9 cellular contexts compared by ENCODE assay signal in the genomic region with DNA sequence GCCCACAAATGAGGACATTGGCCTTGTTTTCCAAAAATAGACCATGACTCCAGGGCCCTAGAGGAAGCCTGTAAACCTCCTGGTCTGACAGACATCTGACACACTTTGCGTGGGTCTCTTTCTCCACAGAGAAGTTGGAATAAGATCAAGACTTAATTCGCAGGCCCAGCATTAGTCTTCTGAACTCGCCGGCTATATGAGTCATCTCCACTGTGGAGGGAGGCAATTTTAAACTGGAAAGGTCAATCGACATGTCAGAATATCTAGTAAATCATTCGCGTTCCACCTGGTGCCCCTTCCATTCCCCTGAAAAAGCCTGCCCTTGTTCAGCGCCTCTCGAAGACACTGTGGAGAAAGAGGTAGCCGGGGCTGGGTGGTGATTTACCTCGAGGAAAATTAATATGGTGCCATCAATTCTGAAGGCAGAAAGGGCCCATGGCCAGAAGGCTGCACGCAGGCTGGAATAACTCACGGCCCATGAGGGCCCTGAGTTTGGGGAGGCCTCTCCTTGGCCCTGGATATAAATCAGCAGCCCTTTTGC.
A peak's percentile ranks its signal among the peaks of the same experiment; 100 is the strongest.
DNase-seq lines count a peak whose midpoint lies in the region; ATAC-seq and TF ChIP-seq lines count a peak whose summit lies in the region.
"Had no signal": no experiment of that assay in that cellular context is flagged by ENCODE, and none has a peak within 500 bp of the region (broad histone marks: within the 10 kb centered on the region; RNA-seq: fewer than 3 reads in every experiment).

No MANE protein-coding gene starts in this region.

- H3K4me3 Mint-ChIP-seq in activated CD4-positive, alpha-beta T cell treated with anti-CD3 and anti-CD28 coated beads, Interleukin-2, amount 10 ng/mL, durations not matched to agents 7 days and 5 days: no peak overlapping the region
- no peak overlapping the region for H3K4me3 Mint-ChIP-seq in activated CD8-positive, alpha-beta T cell treated with anti-CD3 and anti-CD28 coated beads, Interleukin-2, amount 10 ng/mL, durations not matched to agents 7 days and 5 days
- H3K4me3 Mint-ChIP-seq in stimulated activated naive B cell treated with anti-CD40 and anti-IgM and Interleukin-4, amounts not matched to agents 10 μg/mL and 1 μg/mL and 100 μg/mL, for 72 hours: peak overlapping the region in 1 of 2 donors; percentile 4
- H3K4me3 Mint-ChIP-seq in immature natural killer cell: no peak overlapping the region

- no peaks in the 10 kb centered on the region for H4K20me1 ChIP-seq in hepatocyte (ENCODE audit: insufficient read depth, poor library complexity, severe bottlenecking)

- CTCF ChIA-PET in activated CD4-positive, alpha-beta T cell treated with anti-CD3 and anti-CD28 coated beads, Interleukin-2, amount 10 ng/mL, durations not matched to agents 7 days and 5 days (lab: Charles Lee): interaction anchor here (0.7 to 1.1 kb wide), 3 partner anchors 10 to 171 kb away, joined by 3 to 4 read pairs (median 3); partner anchors contain the start of gene SOCS1
- CTCF ChIA-PET in activated CD8-positive, alpha-beta T cell treated with anti-CD3 and anti-CD28 coated beads, Interleukin-2, amount 10 ng/mL, durations not matched to agents 7 days and 5 days (lab: Charles Lee): interaction anchor here (1.1 kb wide), 1 partner anchor 10 kb away, joined by 4 read pairs; no protein-coding TSS in a partner anchor

- POLR2A ChIA-PET in activated CD4-positive, alpha-beta T cell treated with anti-CD3 and anti-CD28 coated beads, Interleukin-2, amount 10 ng/mL, durations not matched to agents 7 days and 5 days (lab: Charles Lee): no interaction called here
- POLR2A ChIA-PET in activated CD8-positive, alpha-beta T cell treated with anti-CD3 and anti-CD28 coated beads, Interleukin-2, amount 10 ng/mL, durations not matched to agents 7 days and 5 days (lab: Charles Lee): interaction anchor here (1.1 to 2.2 kb wide), 2 partner anchors 10 to 171 kb away, joined by 5 to 10 read pairs; partner anchors contain the start of gene SOCS1

- WGBS in hepatocyte (ENCODE audit: low lambda C conversion rate, missing lambda C conversion rate): 38% methylated on average over 13 of the region's 13 CpGs

- H3K36me3 ChIP-seq in hepatocyte (replicated peaks; ENCODE audit: insufficient read depth, low read depth): no peaks in the 10 kb centered on the region

- H3K4me3 ChIP-seq in hepatocyte: no peak overlapping the region

- no peaks in the 10 kb centered on the region for H3K9me3 ChIP-seq in hepatocyte (ENCODE audit: low read depth)

- no peaks in the 10 kb centered on the region for H3K27me3 ChIP-seq in hepatocyte

- H3K27ac ChIP-seq in hepatocyte: peak overlapping the region; percentile 85

- H3K4me2 ChIP-seq in hepatocyte: no peak overlapping the region

- H3K9me2 ChIP-seq in hepatocyte (replicated peaks; ENCODE audit: insufficient read depth): no peaks in the 10 kb centered on the region

- TF ChIP-seq CTCF in hepatocyte (IDR thresholded peaks at IDR 0.05; ENCODE audit: poor library complexity): no peak

- no peaks in the 10 kb centered on the region for H3K27me3 Mint-ChIP-seq in activated CD4-positive, alpha-beta T cell treated with anti-CD3 and anti-CD28 coated beads, Interleukin-2, amount 10 ng/mL, durations not matched to agents 7 days and 5 days
- H3K27me3 Mint-ChIP-seq in activated CD8-positive, alpha-beta T cell treated with anti-CD3 and anti-CD28 coated beads, Interleukin-2, amount 10 ng/mL, durations not matched to agents 7 days and 5 days (ENCODE audit: low read depth): no peaks in the 10 kb centered on the region
- no peaks in the 10 kb centered on the region for H3K27me3 Mint-ChIP-seq in stimulated activated naive B cell treated with anti-CD40 and anti-IgM and Interleukin-4, amounts not matched to agents 10 μg/mL and 1 μg/mL and 100 μg/mL, for 72 hours
- peaks cover 0 to 4% (median 2%) of the 10 kb centered on the region in 3 donors for H3K27me3 Mint-ChIP-seq in immature natural killer cell (ENCODE audit: low read depth in 3 of 3)

- H3K79me2 ChIP-seq in hepatocyte: no peaks in the 10 kb centered on the region

- H3K4me1 Mint-ChIP-seq in activated CD4-positive, alpha-beta T cell treated with anti-CD3 and anti-CD28 coated beads, Interleukin-2, amount 10 ng/mL, durations not matched to agents 7 days and 5 days: peaks cover 86% of the 10 kb centered on the region
- peaks cover 90% of the 10 kb centered on the region for H3K4me1 Mint-ChIP-seq in activated CD8-positive, alpha-beta T cell treated with anti-CD3 and anti-CD28 coated beads, Interleukin-2, amount 10 ng/mL, durations not matched to agents 7 days and 5 days (ENCODE audit: low read depth)
- H3K4me1 Mint-ChIP-seq in stimulated activated naive B cell treated with anti-CD40 and anti-IgM and Interleukin-4, amounts not matched to agents 10 μg/mL and 1 μg/mL and 100 μg/mL, for 72 hours: peaks cover 63 to 99% of the 10 kb centered on the region in 2 donors
- peaks cover 20 to 28% of the 10 kb centered on the region in 2 donors for H3K4me1 Mint-ChIP-seq in immature natural killer cell

- no peak for ATAC-seq in activated CD8-positive, alpha-beta T cell treated with anti-CD3 and anti-CD28 coated beads, Interleukin-2, amount 10 ng/mL, durations not matched to agents 7 days and 5 days
- ATAC-seq in stimulated activated naive B cell treated with anti-CD40 and anti-IgM and Interleukin-4, amounts not matched to agents 10 μg/mL and 1 μg/mL and 100 μg/mL, for 72 hours (replicated peaks): peak; percentile 26 to 29

- no peak overlapping the region for H2AFZ ChIP-seq in hepatocyte

- DNase-seq in activated CD4-positive, alpha-beta T cell treated with anti-CD3 and anti-CD28 coated beads, Interleukin-2, amount 10 ng/mL, durations not matched to agents 7 days and 5 days: no peak
- DNase-seq in activated CD4-positive, alpha-beta T cell treated with anti-CD3 and anti-CD28 coated beads, Interleukin-2, amount 50 U/mL, for 48 hours: no peak
- DNase-seq in activated CD8-positive, alpha-beta T cell treated with anti-CD3 and anti-CD28 coated beads, Interleukin-2, amount 10 ng/mL, durations not matched to agents 7 days and 5 days: no peak
- DNase-seq in hepatocyte (ENCODE audit: low spot score) (no peak), NCI-H1048 (lab: John Stamatoyannopoulos, UW) (no peak), NCI-H2029 (lab: John Stamatoyannopoulos, UW) (no peak), immature natural killer cell (no peak)
- DNase-seq in stimulated activated naive B cell treated with anti-CD40 and anti-IgM and Interleukin-4, amounts not matched to agents 10 μg/mL and 1 μg/mL and 100 μg/mL, for 72 hours: no peak
- DNase-seq: islet precursor cell had no signal

- peaks cover 28% of the 10 kb centered on the region for H3K36me3 Mint-ChIP-seq in activated CD4-positive, alpha-beta T cell treated with anti-CD3 and anti-CD28 coated beads, Interleukin-2, amount 10 ng/mL, durations not matched to agents 7 days and 5 days (ENCODE audit: low read depth)
- H3K36me3 Mint-ChIP-seq in activated CD8-positive, alpha-beta T cell treated with anti-CD3 and anti-CD28 coated beads, Interleukin-2, amount 10 ng/mL, durations not matched to agents 7 days and 5 days (ENCODE audit: low read depth): peaks cover 47% of the 10 kb centered on the region
- peaks cover 68 to 77% of the 10 kb centered on the region in 2 donors for H3K36me3 Mint-ChIP-seq in stimulated activated naive B cell treated with anti-CD40 and anti-IgM and Interleukin-4, amounts not matched to agents 10 μg/mL and 1 μg/mL and 100 μg/mL, for 72 hours
- H3K36me3 Mint-ChIP-seq in immature natural killer cell: peaks cover 6 to 17% (median 17%) of the 10 kb centered on the region in 3 donors

- peaks cover 44% of the 10 kb centered on the region for H3K4me1 ChIP-seq in hepatocyte (ENCODE audit: insufficient read depth)

- H3K9me3 Mint-ChIP-seq in activated CD4-positive, alpha-beta T cell treated with anti-CD3 and anti-CD28 coated beads, Interleukin-2, amount 10 ng/mL, durations not matched to agents 7 days and 5 days: no peaks in the 10 kb centered on the region
- H3K9me3 Mint-ChIP-seq in activated CD8-positive, alpha-beta T cell treated with anti-CD3 and anti-CD28 coated beads, Interleukin-2, amount 10 ng/mL, durations not matched to agents 7 days and 5 days (ENCODE audit: insufficient read depth): no peaks in the 10 kb centered on the region
- no peaks in the 10 kb centered on the region for H3K9me3 Mint-ChIP-seq in stimulated activated naive B cell treated with anti-CD40 and anti-IgM and Interleukin-4, amounts not matched to agents 10 μg/mL and 1 μg/mL and 100 μg/mL, for 72 hours
- H3K9me3 Mint-ChIP-seq in immature natural killer cell: no peaks in the 10 kb centered on the region

- H3K27ac Mint-ChIP-seq in activated CD4-positive, alpha-beta T cell treated with anti-CD3 and anti-CD28 coated beads, Interleukin-2, amount 10 ng/mL, durations not matched to agents 7 days and 5 days: peak overlapping the region; percentile 3
- peak overlapping the region; percentile 47 for H3K27ac Mint-ChIP-seq in activated CD8-positive, alpha-beta T cell treated with anti-CD3 and anti-CD28 coated beads, Interleukin-2, amount 10 ng/mL, durations not matched to agents 7 days and 5 days
- peak overlapping the region; percentile 94 for H3K27ac Mint-ChIP-seq in stimulated activated naive B cell treated with anti-CD40 and anti-IgM and Interleukin-4, amounts not matched to agents 10 μg/mL and 1 μg/mL and 100 μg/mL, for 72 hours
- H3K27ac Mint-ChIP-seq in immature natural killer cell: no peak overlapping the region

Comparison
In these comparisons a context has a peak if more than half of its experiments do, and no peak if none do; other contexts are left out.
1. H3K27ac Mint-ChIP-seq: peak in activated CD4-positive, alpha-beta T cell treated with anti-CD3 and anti-CD28 coated beads, Interleukin-2, amount 10 ng/mL, durations not matched to agents 7 days and 5 days (single experiment), activated CD8-positive, alpha-beta T cell treated with anti-CD3 and anti-CD28 coated beads, Interleukin-2, amount 10 ng/mL, durations not matched to agents 7 days and 5 days (single experiment) and stimulated activated naive B cell treated with anti-CD40 and anti-IgM and Interleukin-4, amounts not matched to agents 10 μg/mL and 1 μg/mL and 100 μg/mL, for 72 hours (single experiment); none in immature natural killer cell (0 of 6).